ENCODE assay signal across 32 cellular contexts in genomic region chr17:78944956-78945355, GRCh38. TPM values are rescaled to one million over a fixed set of nuclear protein-coding genes. Genes with fewer than 3 reads are reported as not detected.
"Had no signal": no experiment of that assay in that cellular context is flagged by ENCODE, and none has a peak within 500 bp of the region (broad histone marks: within the 10 kb centered on the region; RNA-seq: fewer than 3 reads in every experiment).

No MANE protein-coding gene starts in this region.

- H3K9me3 ChIP-seq: mucosa of descending colon, vagina had no signal

- H3K4me1 Mint-ChIP-seq: activated naive CD4-positive, alpha-beta T cell treated with anti-CD3 and anti-CD28 coated beads, Interleukin-2, amount 50 U/mL, for 24 hours; activated T-helper 17 cell treated with anti-CD3 and anti-CD28 coated beads, Interleukin-2, amount 50 U/mL, for 72 hours; central memory CD8-positive, alpha-beta T cell had no signal

- ATAC-seq: activated CD4-positive, CD25-positive, alpha-beta regulatory T cell treated with anti-CD3 and anti-CD28 coated beads, Interleukin-2, amount 50 U/mL, for 24 hours; activated naive CD8-positive, alpha-beta T cell treated with anti-CD3 and anti-CD28 coated beads, Interleukin-2, amount 50 U/mL, for 24 hours; activated T-cell treated with anti-CD3 and anti-CD28 coated beads, Interleukin-2, amount 50 U/mL, for 4 hours; activated T-helper 17 cell treated with anti-CD3 and anti-CD28 coated beads, Interleukin-2, amount 50 U/mL, for 72 hours; foreskin keratinocyte; left lung; lower lobe of right lung; mucosa of descending colon; naive thymus-derived CD4-positive, alpha-beta T cell; right cardiac atrium; stimulated activated naive CD8-positive, alpha-beta T cell treated with anti-CD3 and anti-CD28 coated beads, Interleukin-15, Interleukin-2, amounts not matched to agents 100 U/mL and 50 U/mL, for 24 hours had no signal

- H3K36me3 Mint-ChIP-seq: activated naive CD4-positive, alpha-beta T cell treated with anti-CD3 and anti-CD28 coated beads, Interleukin-2, amount 50 U/mL, for 24 hours had no signal

- H3K4me1 ChIP-seq: esophagus muscularis mucosa, foreskin keratinocyte, left lung, upper lobe of left lung, vagina had no signal

- H3K27ac ChIP-seq: esophagus muscularis mucosa, foreskin keratinocyte, left lung, lower lobe of right lung, skin epidermis, upper lobe of left lung, vagina, WERI-Rb-1 had no signal

- DNase-seq: activated CD4-positive, alpha-beta T cell treated with anti-CD3 and anti-CD28 coated beads for 48 hours; activated CD4-positive, alpha-beta T cell treated with anti-CD3 and anti-CD28 coated beads, Interleukin-2, amount 50 U/mL, for 48 hours; activated CD8-positive, alpha-beta memory T cell treated with anti-CD3 and anti-CD28 coated beads, Interleukin-2, amount 50 U/mL, for 48 hours; activated gamma-delta T cell treated with Interleukin-2 at 50 U/mL for 16 hours; activated naive CD8-positive, alpha-beta T cell treated with anti-CD3 and anti-CD28 coated beads, Interleukin-2, amount 50 U/mL, for 24 hours; activated T-cell treated with anti-CD3 and anti-CD28 coated beads, Interleukin-2, amount 50 U/mL, for 4 hours; amygdala; dermis blood vessel endothelial cell; effector CD4-positive, alpha-beta T cell; foreskin keratinocyte; left lung; lower lobe of right lung; mucosa of descending colon; naive thymus-derived CD4-positive, alpha-beta T cell; occipital lobe; posterior cingulate gyrus; stimulated activated CD4-positive, alpha-beta T cell treated with anti-CD3 and anti-CD28 coated beads, Interleukin-12 subunit alpha, Interleukin-12 subunit beta, amount 100 ng/mL, for 4 hours; stimulated activated CD4-positive, alpha-beta T cell treated with anti-CD3 and anti-CD28 coated beads, Interleukin-4, amount 100 ng/mL, for 1 hour; stimulated activated naive CD8-positive, alpha-beta T cell treated with anti-CD3 and anti-CD28 coated beads, Interleukin-15, Interleukin-2, amounts not matched to agents 100 U/mL and 50 U/mL, for 24 hours; SW 1271; T-helper 9 cell; upper lobe of left lung; WERI-Rb-1 had no signal

- H3K4me3 Mint-ChIP-seq: activated naive CD4-positive, alpha-beta T cell treated with anti-CD3 and anti-CD28 coated beads, Interleukin-2, amount 50 U/mL, for 24 hours; activated naive CD8-positive, alpha-beta T cell treated with anti-CD3 and anti-CD28 coated beads, Interleukin-2, amount 50 U/mL, for 24 hours; activated T-cell treated with anti-CD3 and anti-CD28 coated beads, Interleukin-2, amount 50 U/mL, for 4 hours; activated T-helper 17 cell treated with anti-CD3 and anti-CD28 coated beads, Interleukin-2, amount 50 U/mL, for 72 hours; central memory CD8-positive, alpha-beta T cell; naive thymus-derived CD4-positive, alpha-beta T cell; T-helper 1 cell treated with Interleukin-12 subunit alpha and Interleukin-12 subunit beta and Interleukin-4 antibody, amounts not matched to agents 30 μg/mL and 1 μg/mL, for 36 hours had no signal

- H3K27me3 ChIP-seq: esophagus muscularis mucosa, foreskin keratinocyte, left lung, upper lobe of left lung, vagina had no signal

- H3K9me3 Mint-ChIP-seq: activated naive CD4-positive, alpha-beta T cell treated with anti-CD3 and anti-CD28 coated beads, Interleukin-2, amount 50 U/mL, for 24 hours; activated naive CD8-positive, alpha-beta T cell treated with anti-CD3 and anti-CD28 coated beads, Interleukin-2, amount 50 U/mL, for 24 hours; activated T-helper 17 cell treated with anti-CD3 and anti-CD28 coated beads, Interleukin-2, amount 50 U/mL, for 72 hours; central memory CD8-positive, alpha-beta T cell had no signal

- H3K4me3 ChIP-seq: esophagus muscularis mucosa, left lung, lower lobe of right lung, mucosa of descending colon, skin epidermis, upper lobe of left lung, vagina had no signal

- H3K36me3 ChIP-seq: esophagus muscularis mucosa, left lung, lower lobe of right lung, upper lobe of left lung, vagina, WERI-Rb-1 had no signal

- H3K27ac Mint-ChIP-seq: activated naive CD4-positive, alpha-beta T cell treated with anti-CD3 and anti-CD28 coated beads, Interleukin-2, amount 50 U/mL, for 24 hours; activated naive CD8-positive, alpha-beta T cell treated with anti-CD3 and anti-CD28 coated beads, Interleukin-2, amount 50 U/mL, for 24 hours; activated T-helper 17 cell treated with anti-CD3 and anti-CD28 coated beads, Interleukin-2, amount 50 U/mL, for 72 hours; T-helper 1 cell treated with Interleukin-12 subunit alpha and Interleukin-12 subunit beta and Interleukin-4 antibody, amounts not matched to agents 30 μg/mL and 1 μg/mL, for 36 hours had no signal

RNA-seq across cellular contexts. Expression of gene CEP295NL, which starts 42.0 kb away (rescaled TPM):
- total RNA-seq: activated T-cell treated with anti-CD3 and anti-CD28 coated beads, Interleukin-2, amount 50 U/mL, for 4 hours; activated T-helper 17 cell treated with anti-CD3 and anti-CD28 coated beads, Interleukin-2, amount 50 U/mL, for 72 hours had no signal
